19 cellular contexts compared by ENCODE assay signal in the genomic region with DNA sequence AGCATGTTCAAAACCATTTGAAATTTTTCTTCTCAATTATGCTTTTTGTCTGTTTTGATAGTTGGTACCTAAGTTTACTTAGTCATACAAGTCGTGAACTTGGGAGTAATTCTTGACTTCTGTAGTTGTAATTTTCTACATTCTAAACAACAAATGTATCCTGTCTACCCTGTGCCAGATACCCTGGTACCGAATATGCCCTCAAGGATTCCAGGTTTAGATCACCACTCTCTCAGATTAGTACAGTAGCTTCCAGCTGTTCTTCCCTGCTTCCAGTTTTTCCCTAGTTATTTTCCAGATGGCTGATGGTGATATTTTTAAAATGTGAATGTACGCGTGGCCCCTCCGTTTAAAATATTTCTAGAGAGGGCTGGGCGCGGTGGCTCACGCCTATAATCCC. TPM values are rescaled to one million over a fixed set of nuclear protein-coding genes. Genes with fewer than 3 reads are reported as not detected.
DNase-seq lines count a peak whose midpoint lies in the region; ATAC-seq and TF ChIP-seq lines count a peak whose summit lies in the region.
"Had no signal": no experiment of that assay in that cellular context is flagged by ENCODE, and none has a peak within 500 bp of the region (broad histone marks: within the 10 kb centered on the region; RNA-seq: fewer than 3 reads in every experiment).

No MANE protein-coding gene starts in this region.

- peaks cover 15% of the 10 kb centered on the region for H3K9me3 ChIP-seq in iPS-20b (ENCODE audit: insufficient read depth, low read depth, low read length)
- H3K9me3 ChIP-seq: gastroesophageal sphincter, lower lobe of right lung had no signal

- peak overlapping the region; percentile 26 for H3K4me3 Mint-ChIP-seq in activated T-cell treated with anti-CD3 and anti-CD28 coated beads, Interleukin-2, amount 50 U/mL, for 24 hours
- peak overlapping the region; percentile 57 for H3K4me3 Mint-ChIP-seq in WTC11
- peak overlapping the region; percentile 13 to 42 for H3K4me3 Mint-ChIP-seq in stimulated activated naive CD8-positive, alpha-beta T cell treated with anti-CD3 and anti-CD28 coated beads, Interleukin-15, amount 100 ng/mL, for 72 hours
- H3K4me3 Mint-ChIP-seq: CD14-positive monocyte, nephron had no signal

- peak overlapping the region; percentile 79; the same call in 1 of the 2 replicates for H3K9ac ChIP-seq in iPS-20b (ENCODE audit: low read depth, low read length)

- H3K27ac Mint-ChIP-seq in activated T-cell treated with anti-CD3 and anti-CD28 coated beads, Interleukin-2, amount 50 U/mL, for 24 hours, result peak overlapping the region; percentile 23
- H3K27ac Mint-ChIP-seq in WTC11, result peak overlapping the region; percentile 95
- H3K27ac Mint-ChIP-seq in stimulated activated naive CD8-positive, alpha-beta T cell treated with anti-CD3 and anti-CD28 coated beads, Interleukin-15, amount 100 ng/mL, for 72 hours, result peak overlapping the region in 1 of 2 donors; percentile 63
- H3K27ac Mint-ChIP-seq: nephron had no signal

- ATAC-seq in WTC11, result peak; percentile 45
- ATAC-seq in stimulated activated naive CD8-positive, alpha-beta T cell treated with anti-CD3 and anti-CD28 coated beads, Interleukin-15, amount 100 ng/mL, for 72 hours, result no peak
- ATAC-seq in HG03108 (IDR thresholded peaks at IDR 0.05; ENCODE audit: unreplicated experiment), result no peak
- ATAC-seq: gastroesophageal sphincter, lower lobe of right lung had no signal

- peaks cover 86% of the 10 kb centered on the region for H3K4me1 Mint-ChIP-seq in activated T-cell treated with anti-CD3 and anti-CD28 coated beads, Interleukin-2, amount 50 U/mL, for 24 hours (ENCODE audit: low read depth)
- peaks cover 34% of the 10 kb centered on the region for H3K4me1 Mint-ChIP-seq in WTC11
- peaks cover 77% of the 10 kb centered on the region for H3K4me1 Mint-ChIP-seq in stimulated activated naive CD8-positive, alpha-beta T cell treated with anti-CD3 and anti-CD28 coated beads, Interleukin-15, amount 100 ng/mL, for 72 hours

- TF ChIP-seq CTCF in WTC11 (IDR thresholded peaks at IDR 0.05) (no peak), coronary artery (IDR thresholded peaks at IDR 0.05) (no peak)

- H3K4me1 ChIP-seq in iPS-20b (ENCODE audit: insufficient read depth, low read length), result peaks cover 18% of the 10 kb centered on the region; the same call in 1 of the 2 replicates

- peak overlapping the region; percentile 62 for H3K27ac ChIP-seq in iPS-20b (ENCODE audit: low read length)
- H3K27ac ChIP-seq in coronary artery, result no peak overlapping the region
- H3K27ac ChIP-seq: gastroesophageal sphincter, lower lobe of right lung had no signal

- H3K36me3 ChIP-seq in iPS-20b (ENCODE audit: insufficient read depth, low read depth, low read length) (peaks cover 16% of the 10 kb centered on the region), H7 (replicated peaks; ENCODE audit: control insufficient read depth, insufficient read depth, low read length) (0 out of 2 replicates have a peak, but pooled peaks cover 1% of the 10 kb centered on the region)
- H3K36me3 ChIP-seq: gastroesophageal sphincter, lower lobe of right lung had no signal

- no peaks in the 10 kb centered on the region for H3K27me3 Mint-ChIP-seq in activated T-cell treated with anti-CD3 and anti-CD28 coated beads, Interleukin-2, amount 50 U/mL, for 24 hours
- H3K27me3 Mint-ChIP-seq in WTC11 (ENCODE audit: low read depth), result no peaks in the 10 kb centered on the region
- no peaks in the 10 kb centered on the region for H3K27me3 Mint-ChIP-seq in stimulated activated naive CD8-positive, alpha-beta T cell treated with anti-CD3 and anti-CD28 coated beads, Interleukin-15, amount 100 ng/mL, for 72 hours

- peaks cover 16% of the 10 kb centered on the region for H3K9me3 Mint-ChIP-seq in activated T-cell treated with anti-CD3 and anti-CD28 coated beads, Interleukin-2, amount 50 U/mL, for 24 hours
- H3K9me3 Mint-ChIP-seq in WTC11, result peaks cover 33% of the 10 kb centered on the region
- peaks cover 9 to 21% of the 10 kb centered on the region in 2 donors for H3K9me3 Mint-ChIP-seq in stimulated activated naive CD8-positive, alpha-beta T cell treated with anti-CD3 and anti-CD28 coated beads, Interleukin-15, amount 100 ng/mL, for 72 hours

- peak overlapping the region; percentile 34; the same call in 1 of the 2 replicates for H3K4me3 ChIP-seq in iPS-20b (ENCODE audit: low read length)
- H3K4me3 ChIP-seq in coronary artery, result no peak overlapping the region
- no peak overlapping the region for H3K4me3 ChIP-seq in H7 (ENCODE audit: insufficient read depth, low read depth, low read length)
- H3K4me3 ChIP-seq: gastroesophageal sphincter, lower lobe of right lung had no signal

- no peaks in the 10 kb centered on the region for H3K27me3 ChIP-seq in iPS-20b (ENCODE audit: insufficient read depth, low read length)
- no peaks in the 10 kb centered on the region for H3K27me3 ChIP-seq in H7 (ENCODE audit: control insufficient read depth, insufficient read depth, low read length)
- H3K27me3 ChIP-seq: gastroesophageal sphincter had no signal

- DNase-seq in activated T-cell treated with anti-CD3 and anti-CD28 coated beads, Interleukin-2, amount 50 U/mL, for 24 hours, result no peak
- DNase-seq in activated T-cell treated with anti-CD3 and anti-CD28 coated beads for 4 hours (no peak), WTC11 (ENCODE audit: low spot score) (no peak), coronary artery (ENCODE audit: low spot score) (no peak), H7 (no peak)
- no peak for DNase-seq in stimulated activated naive CD8-positive, alpha-beta T cell treated with anti-CD3 and anti-CD28 coated beads, Interleukin-15, amount 100 ng/mL, for 72 hours
- DNase-seq: 8988T; activated CD4-positive, CD25-positive, alpha-beta regulatory T cell treated with anti-CD3 and anti-CD28 coated beads, Interleukin-2, amount 50 U/mL, for 72 hours; amniotic stem cell; KG1; lower lobe of right lung; NCI-H1436 treated with DMSO at 0.1 percent for 48 hours; retina; SHP77 treated with DMSO at 0.1 percent for 48 hours had no signal

- peaks cover 71% of the 10 kb centered on the region for H3K36me3 Mint-ChIP-seq in activated T-cell treated with anti-CD3 and anti-CD28 coated beads, Interleukin-2, amount 50 U/mL, for 24 hours (ENCODE audit: low read depth)
- H3K36me3 Mint-ChIP-seq in WTC11, result peaks cover 48% of the 10 kb centered on the region

- POLR2A ChIA-PET in WTC11 (lab: Charles Lee), result interaction anchor here (0.6 to 0.9 kb wide), 4 partner anchors 22 to 1938 kb away, joined by 3 to 7 read pairs (median 6); no protein-coding TSS in a partner anchor

- CTCF ChIA-PET in WTC11 (lab: Charles Lee), result interaction anchor here (0.7 to 1.1 kb wide), 2 partner anchors 33 to 47 kb away, joined by 3 to 6 read pairs; partner anchors contain the start of gene HACD1

TF ChIP-seq in WTC11, 78 proteins besides CTCF, POLR2A, EP300 and RAD21 (continues in another document):
- TF ChIP-seq, protein P1, sequence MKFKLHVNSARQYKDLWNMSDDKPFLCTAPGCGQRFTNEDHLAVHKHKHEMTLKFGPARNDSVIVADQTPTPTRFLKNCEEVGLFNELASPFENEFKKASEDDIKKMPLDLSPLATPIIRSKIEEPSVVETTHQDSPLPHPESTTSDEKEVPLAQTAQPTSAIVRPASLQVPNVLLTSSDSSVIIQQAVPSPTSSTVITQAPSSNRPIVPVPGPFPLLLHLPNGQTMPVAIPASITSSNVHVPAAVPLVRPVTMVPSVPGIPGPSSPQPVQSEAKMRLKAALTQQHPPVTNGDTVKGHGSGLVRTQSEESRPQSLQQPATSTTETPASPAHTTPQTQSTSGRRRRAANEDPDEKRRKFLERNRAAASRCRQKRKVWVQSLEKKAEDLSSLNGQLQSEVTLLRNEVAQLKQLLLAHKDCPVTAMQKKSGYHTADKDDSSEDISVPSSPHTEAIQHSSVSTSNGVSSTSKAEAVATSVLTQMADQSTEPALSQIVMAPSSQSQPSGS (CRISPR knock-in tag; IDR thresholded peaks at IDR 0.05; ENCODE audit: borderline replicate concordance, low read depth), result no peak
- TF ChIP-seq GTF2I (CRISPR knock-in tag; conservative IDR thresholded peaks at IDR 0.05) (no peak), FOXP1 (CRISPR knock-in tag; IDR thresholded peaks at IDR 0.05; ENCODE audit: borderline replicate concordance) (no peak), CREM (CRISPR knock-in tag; IDR thresholded peaks at IDR 0.05) (no peak), ZNF416 (CRISPR knock-in tag; IDR thresholded peaks at IDR 0.05) (no peak), NR1H2 (CRISPR knock-in tag; IDR thresholded peaks at IDR 0.05) (no peak)
- TF ChIP-seq, protein P2, sequence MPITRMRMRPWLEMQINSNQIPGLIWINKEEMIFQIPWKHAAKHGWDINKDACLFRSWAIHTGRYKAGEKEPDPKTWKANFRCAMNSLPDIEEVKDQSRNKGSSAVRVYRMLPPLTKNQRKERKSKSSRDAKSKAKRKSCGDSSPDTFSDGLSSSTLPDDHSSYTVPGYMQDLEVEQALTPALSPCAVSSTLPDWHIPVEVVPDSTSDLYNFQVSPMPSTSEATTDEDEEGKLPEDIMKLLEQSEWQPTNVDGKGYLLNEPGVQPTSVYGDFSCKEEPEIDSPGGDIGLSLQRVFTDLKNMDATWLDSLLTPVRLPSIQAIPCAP (CRISPR knock-in tag; IDR thresholded peaks at IDR 0.05), result no peak
- TF ChIP-seq, protein P3, sequence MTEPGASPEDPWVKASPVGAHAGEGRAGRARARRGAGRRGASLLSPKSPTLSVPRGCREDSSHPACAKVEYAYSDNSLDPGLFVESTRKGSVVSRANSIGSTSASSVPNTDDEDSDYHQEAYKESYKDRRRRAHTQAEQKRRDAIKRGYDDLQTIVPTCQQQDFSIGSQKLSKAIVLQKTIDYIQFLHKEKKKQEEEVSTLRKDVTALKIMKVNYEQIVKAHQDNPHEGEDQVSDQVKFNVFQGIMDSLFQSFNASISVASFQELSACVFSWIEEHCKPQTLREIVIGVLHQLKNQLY (CRISPR knock-in tag; IDR thresholded peaks at IDR 0.05), result no peak
- TF ChIP-seq, protein P4, sequence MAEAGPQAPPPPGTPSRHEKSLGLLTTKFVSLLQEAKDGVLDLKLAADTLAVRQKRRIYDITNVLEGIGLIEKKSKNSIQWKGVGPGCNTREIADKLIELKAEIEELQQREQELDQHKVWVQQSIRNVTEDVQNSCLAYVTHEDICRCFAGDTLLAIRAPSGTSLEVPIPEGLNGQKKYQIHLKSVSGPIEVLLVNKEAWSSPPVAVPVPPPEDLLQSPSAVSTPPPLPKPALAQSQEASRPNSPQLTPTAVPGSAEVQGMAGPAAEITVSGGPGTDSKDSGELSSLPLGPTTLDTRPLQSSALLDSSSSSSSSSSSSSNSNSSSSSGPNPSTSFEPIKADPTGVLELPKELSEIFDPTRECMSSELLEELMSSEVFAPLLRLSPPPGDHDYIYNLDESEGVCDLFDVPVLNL (CRISPR knock-in tag; IDR thresholded peaks at IDR 0.05; ENCODE audit: borderline replicate concordance, low read depth), result no peak

RNA-seq across cellular contexts. Expression of gene STAM, which starts 6.5 kb away (rescaled TPM):
- total RNA-seq in WTC11 (2021), result 20.7 to 24.2 TPM (median 22.9 TPM) in 3 replicates
- total RNA-seq in H7 (2014; rRNA removed; shearing (Covaris generic)), result 21.6 and 25.4 TPM in 2 replicates

RNA-seq across cellular contexts. Expression of gene HACD1, which starts 33.2 kb away (rescaled TPM):
- total RNA-seq in WTC11 (2021), result 18.6 to 23.2 TPM (median 21.2 TPM) in 3 replicates
- total RNA-seq in H7 (2014; rRNA removed; shearing (Covaris generic)), result 12.2 and 22.4 TPM in 2 replicates
